Comparison of ENCODE assay signal across 1 cellular context in genomic region chr7:77855371-77856083, GRCh38.
TF ChIP-seq lines count a peak whose summit lies in the region.

No MANE protein-coding gene starts in this region.

TF ChIP-seq in K562, 482 proteins besides CTCF, POLR2A, EP300 and RAD21 (continued from another document and continues in another):
- TF ChIP-seq CREB3L1 (IDR thresholded peaks at IDR 0.05; ENCODE audit: borderline replicate concordance, low read depth) (0 out of 2 replicates have a peak, but pooled peaks have one; percentile 31), ELK1 (CRISPR knock-in tag; IDR thresholded peaks at IDR 0.05) (no peak), ZNF561 (CRISPR knock-in tag; conservative IDR thresholded peaks at IDR 0.05) (no peak), LCOR (CRISPR knock-in tag; IDR thresholded peaks at IDR 0.05) (no peak), SMARCE1 (IDR thresholded peaks at IDR 0.05) (peak; percentile 82; the same call in 1 of the 2 replicates), ETV1 (tag; conservative IDR thresholded peaks at IDR 0.05; ENCODE audit: low read depth) (no peak), ZKSCAN3 (CRISPR knock-in tag; IDR thresholded peaks at IDR 0.05) (no peak), MXD1 (CRISPR knock-in tag; IDR thresholded peaks at IDR 0.05; ENCODE audit: borderline replicate concordance, poor library complexity, severe bottlenecking) (no peak), NR2C1 (IDR thresholded peaks at IDR 0.05) (no peak), NR2C1 (tag; IDR thresholded peaks at IDR 0.05) (no peak), SMARCA5 (IDR thresholded peaks at IDR 0.05) (no peak), HDAC2 (IDR thresholded peaks at IDR 0.05) (peak; percentile 77), CBX5 (IDR thresholded peaks at IDR 0.05; ENCODE audit: borderline replicate concordance, low read depth) (no peak), HEY1 (CRISPR knock-in tag; IDR thresholded peaks at IDR 0.05; ENCODE audit: borderline replicate concordance) (no peak), SOX6 (IDR thresholded peaks at IDR 0.05) (peak; percentile 94), ZNF655 (CRISPR knock-in tag; IDR thresholded peaks at IDR 0.05) (no peak), FOXA1 (IDR thresholded peaks at IDR 0.05; ENCODE audit: borderline replicate concordance) (peak; percentile 68), POLR2G (IDR thresholded peaks at IDR 0.05; ENCODE audit: low read depth, low read length) (no peak), ZNF197 (CRISPR knock-in tag; IDR thresholded peaks at IDR 0.05; ENCODE audit: low read depth) (no peak), PPARD (CRISPR knock-in tag; IDR thresholded peaks at IDR 0.05) (no peak), HES1 (IDR thresholded peaks at IDR 0.05; ENCODE audit: low read depth) (peak; percentile 24; the same call in 1 of the 2 replicates), DPF2 (IDR thresholded peaks at IDR 0.05) (peak; percentile 70), NCOR1 (IDR thresholded peaks at IDR 0.05) (peak; percentile 61), ZMIZ1 (IDR thresholded peaks at IDR 0.05; ENCODE audit: low read depth in 2 of 2, low read length in 2 of 2) (no peak), ZNF311 (CRISPR knock-in tag; IDR thresholded peaks at IDR 0.05) (no peak), MAX (CRISPR knock-in tag; IDR thresholded peaks at IDR 0.05) (peak; percentile 79), JUN (IDR thresholded peaks at IDR 0.05; ENCODE audit: borderline replicate concordance, low read depth, low read length) (no peak), JUN (CRISPR knock-in tag; IDR thresholded peaks at IDR 0.05; ENCODE audit: borderline replicate concordance) (no peak), STAT6 (CRISPR knock-in tag; IDR thresholded peaks at IDR 0.05) (no peak), ZNF121 (CRISPR knock-in tag; conservative IDR thresholded peaks at IDR 0.05) (no peak), EHMT2 (IDR thresholded peaks at IDR 0.05) (no peak), SUPT5H (IDR thresholded peaks at IDR 0.05) (no peak), YY1 (IDR thresholded peaks at IDR 0.05; ENCODE audit: borderline replicate concordance in 1 of 3, control insufficient read depth in 1 of 3, extremely low read depth in 1 of 3, insufficient read depth in 3 of 3, insufficient read length in 1 of 3, insufficient replicate concordance in 2 of 3, low read depth in 1 of 3, low read length in 2 of 3) (no peak), FOXM1 (IDR thresholded peaks at IDR 0.05; ENCODE audit: low read depth) (peak; percentile 46; the same call in 1 of the 2 replicates), FOXM1 (CRISPR knock-in tag; IDR thresholded peaks at IDR 0.05; ENCODE audit: low read depth) (no peak), MBD1 (CRISPR knock-in tag; IDR thresholded peaks at IDR 0.05) (no peak), ZSCAN32 (CRISPR knock-in tag; IDR thresholded peaks at IDR 0.05) (no peak), RFX7 (CRISPR knock-in tag; IDR thresholded peaks at IDR 0.05) (no peak), MLX (CRISPR knock-in tag; conservative IDR thresholded peaks at IDR 0.05) (no peak), USF1 (CRISPR knock-in tag; IDR thresholded peaks at IDR 0.05) (peak; percentile 78), RAD51 (IDR thresholded peaks at IDR 0.05; ENCODE audit: borderline replicate concordance, low read depth) (peak; percentile 63; the same call in 1 of the 2 replicates), LARP7 (IDR thresholded peaks at IDR 0.05) (no peak), BRD4 (IDR thresholded peaks at IDR 0.05) (no peak), ZNF263 (CRISPR knock-in tag; IDR thresholded peaks at IDR 0.05; ENCODE audit: borderline replicate concordance) (no peak), ZBTB7A (IDR thresholded peaks at IDR 0.05; ENCODE audit: borderline replicate concordance, control insufficient read depth, low read depth, low read length) (no peak), EZH2 (IDR thresholded peaks at IDR 0.05; ENCODE audit: borderline replicate concordance, low read depth, low read length) (no peak), FOXK2 (conservative IDR thresholded peaks at IDR 0.05 in 1 of 2, IDR thresholded peaks at IDR 0.05 in 1 of 2; ENCODE audit: low read depth in 2 of 2) (peak; percentile 95 to 98)
